8 cellular contexts compared by ENCODE assay signal in genomic region chr2:157497603-157498314, GRCh38. TPM values are rescaled to one million over a fixed set of nuclear protein-coding genes. Genes with fewer than 3 reads are reported as not detected.
A peak's percentile ranks its signal among the peaks of the same experiment; 100 is the strongest.
DNase-seq lines count a peak whose midpoint lies in the region; ATAC-seq and TF ChIP-seq lines count a peak whose summit lies in the region.

No MANE protein-coding gene starts in this region.

- no peaks in the 10 kb centered on the region for H3K27me3 ChIP-seq in testis

- no peaks in the 10 kb centered on the region for H3K4me1 ChIP-seq in testis

- TF ChIP-seq POLR2A in testis (IDR thresholded peaks at IDR 0.05) = no peak

- peak; percentile 70 for ATAC-seq in GM19324 (IDR thresholded peaks at IDR 0.05; ENCODE audit: low FRiP score, unreplicated experiment)
- peak; percentile 82 for ATAC-seq in HG03139 (IDR thresholded peaks at IDR 0.05; ENCODE audit: unreplicated experiment)

- no peak overlapping the region for H3K4me3 ChIP-seq in testis

- no peaks in the 10 kb centered on the region for H3K9me3 ChIP-seq in testis

- TF ChIP-seq CTCF in testis (IDR thresholded peaks at IDR 0.05) = peak; percentile 27 to 58 (median 55)

- no peak overlapping the region for H3K27ac ChIP-seq in testis

- peak; percentile 25 for DNase-seq in DMS153 (lab: John Stamatoyannopoulos, UW)
- DNase-seq in NCI-H345 (lab: John Stamatoyannopoulos, UW) = peak; percentile 33
- peak; percentile 42 for DNase-seq in amniotic epithelial cell (ENCODE audit: low read depth)
- peak; percentile 55 for DNase-seq in iPS-NIHi7 (ENCODE audit: extremely low spot score)
- no peak for DNase-seq in testis
- no peak for DNase-seq in activated CD8-positive, alpha-beta memory T cell treated with anti-CD3 and anti-CD28 coated beads, Interleukin-2, amount 50 U/mL, for 4 hours

- intact Hi-C loops in testis (cut with DNase I; ENCODE audit: low total_unique reads) = no loop called here

- 43 to 50% methylated on average over 7 of the region's 7 CpGs for WGBS in testis, 2 donors

- no peaks in the 10 kb centered on the region for H3K36me3 ChIP-seq in testis (ENCODE audit: low read depth, missing control alignments)

RNA-seq across cellular contexts. Expression of gene CYTIP, which starts 53.9 kb away (rescaled TPM):
- total RNA-seq in testis = 1 to 10 TPM; 8.5 to 9.1 TPM
- 3.9 TPM for polyA plus RNA-seq in testis (ENCODE audit: insufficient read depth, low read depth, low replicate concordance)

Comparison
In these comparisons a context has a peak if more than half of its experiments do, and no peak if none do; other contexts are left out.
1. DNase-seq: peak in DMS153 (single experiment), NCI-H345 (single experiment), amniotic epithelial cell (single experiment) and iPS-NIHi7 (single experiment); none in testis (single experiment) and activated CD8-positive, alpha-beta memory T cell treated with anti-CD3 and anti-CD28 coated beads, Interleukin-2, amount 50 U/mL, for 4 hours (single experiment).